12 cellular contexts compared by ENCODE assay signal in the genomic region with DNA sequence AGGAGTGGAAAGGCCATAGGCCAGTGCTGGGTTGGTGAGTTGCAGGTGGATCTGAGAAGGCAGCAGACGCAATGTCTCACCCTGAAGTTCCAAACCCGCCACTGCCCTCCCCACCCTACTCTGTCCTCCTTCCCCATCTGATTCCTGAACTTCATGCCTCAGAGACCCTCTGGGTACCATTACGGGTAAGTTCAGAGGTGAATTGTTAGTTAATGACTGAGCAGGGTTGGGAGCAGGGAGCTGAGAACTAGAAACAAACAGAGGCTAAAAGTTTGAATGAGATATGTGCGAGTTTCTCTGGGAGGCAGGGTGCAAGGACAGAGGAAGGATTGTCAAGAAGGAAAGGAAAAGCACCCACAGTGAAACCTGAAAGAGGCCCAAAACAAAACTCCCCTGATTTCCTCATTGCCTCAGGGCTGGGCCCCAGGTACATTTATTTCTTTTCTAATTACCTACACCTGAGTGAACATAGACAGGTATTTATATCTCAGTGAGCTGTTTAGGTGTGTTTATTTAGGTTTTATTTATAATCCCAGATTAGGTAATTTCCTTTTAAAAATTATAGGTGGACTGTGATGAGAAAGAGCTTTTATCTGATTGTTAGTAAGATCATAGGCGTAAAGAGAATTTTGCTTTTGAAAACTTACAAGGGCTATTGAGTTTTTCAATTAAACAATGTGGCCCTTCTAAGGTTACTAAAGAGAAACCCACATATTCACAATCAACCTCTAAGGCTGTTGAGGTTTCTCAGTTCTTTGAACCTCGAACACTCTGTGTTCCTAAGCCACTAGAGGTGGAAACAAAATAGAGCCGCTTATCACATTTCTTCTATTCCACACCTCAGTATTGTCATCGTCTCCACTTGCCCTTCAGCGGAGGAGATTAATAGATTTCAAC.
DNase-seq lines count a peak whose midpoint lies in the region; ATAC-seq, FAIRE-seq and TF ChIP-seq lines count a peak whose summit lies in the region.
"Had no signal": no experiment of that assay in that cellular context is flagged by ENCODE, and none has a peak within 500 bp of the region (broad histone marks: within the 10 kb centered on the region; RNA-seq: fewer than 3 reads in every experiment).

No MANE protein-coding gene starts in this region.

- no peak for TF ChIP-seq EP300 in upper lobe of left lung (IDR thresholded peaks at IDR 0.05)

- DNase-seq in left ventricle myocardium inferior (no peak), cardiac septum (ENCODE audit: low spot score) (no peak), left kidney (ENCODE audit: low read depth, low spot score) (peak; percentile 53), upper lobe of left lung (no peak), NCI-H526 treated with DMSO at 0.1 percent for 48 hours (lab: John Stamatoyannopoulos, UW) (no peak), GM12891 (ENCODE audit: insufficient read length, low spot score) (no peak)
- DNase-seq: COR-L47, KG1, NCI-H2171 had no signal

- WGBS in upper lobe of left lung, 2 donors: 62 to 71% methylated on average over 9 of the region's 9 CpGs

- H3K9me3 ChIP-seq in left ventricle myocardium inferior (replicated peaks) (no peaks in the 10 kb centered on the region), upper lobe of left lung (no peaks in the 10 kb centered on the region)
- H3K9me3 ChIP-seq: stomach had no signal

- H3K4me1 ChIP-seq in left ventricle myocardium inferior: peaks cover 62% of the 10 kb centered on the region
- H3K4me1 ChIP-seq in upper lobe of left lung: peaks cover 4 to 8% (median 6%) of the 10 kb centered on the region in 4 donors

- TF ChIP-seq POLR2A in upper lobe of left lung (IDR thresholded peaks at IDR 0.05) (no peak), GM12891 (IDR thresholded peaks at IDR 0.05; ENCODE audit: low read depth, low read length) (no peak)

- FAIRE-seq in GM12891 (lab: Jason Lieb, UNC): no peak

- H3K36me3 ChIP-seq in left ventricle myocardium inferior: no peaks in the 10 kb centered on the region
- no peaks in the 10 kb centered on the region for H3K36me3 ChIP-seq in upper lobe of left lung
- H3K36me3 ChIP-seq: stomach had no signal

- TF ChIP-seq CTCF in left ventricle myocardium inferior (IDR thresholded peaks at IDR 0.05; ENCODE audit: borderline replicate concordance): no peak
- no peak for TF ChIP-seq CTCF in VCaP (conservative IDR thresholded peaks at IDR 0.05)
- TF ChIP-seq CTCF in upper lobe of left lung (IDR thresholded peaks at IDR 0.05): no peak

- peak overlapping the region; percentile 51 for H3K27ac ChIP-seq in left ventricle myocardium inferior (replicated peaks)
- peak overlapping the region; percentile 83; the same call in 1 of the 2 replicates for H3K27ac ChIP-seq in VCaP
- peak overlapping the region; percentile 44 to 74 (median 56) for H3K27ac ChIP-seq in upper lobe of left lung

- H3K27me3 ChIP-seq in left ventricle myocardium inferior (ENCODE audit: low read depth) (no peaks in the 10 kb centered on the region), upper lobe of left lung (no peaks in the 10 kb centered on the region)
- H3K27me3 ChIP-seq: stomach had no signal

- no peak for ATAC-seq in upper lobe of left lung (ENCODE audit: low FRiP score in 2 of 2)
- ATAC-seq in HG02798 (IDR thresholded peaks at IDR 0.05; ENCODE audit: poor library complexity, unreplicated experiment): no peak

- intact Hi-C loops in left ventricle myocardium inferior (cut with micrococcal nuclease): no loop called here
- intact Hi-C loops in cardiac septum (cut with DNase I): no loop called here

- H3K4me3 ChIP-seq in left ventricle myocardium inferior (no peak overlapping the region), upper lobe of left lung (no peak overlapping the region)
- H3K4me3 ChIP-seq: stomach had no signal

TF ChIP-seq in GM12891, 5 proteins besides CTCF, POLR2A, EP300 and RAD21:
- no peak for TF ChIP-seq SPI1 (IDR thresholded peaks at IDR 0.05; ENCODE audit: low read depth, low read length)
- no peak for TF ChIP-seq TAF1 (IDR thresholded peaks at IDR 0.05; ENCODE audit: low read depth, low read length)
- no peak for TF ChIP-seq POU2F2 (IDR thresholded peaks at IDR 0.05; ENCODE audit: low read depth, low read length)
- TF ChIP-seq POLR2AphosphoS5 (IDR thresholded peaks at IDR 0.05; ENCODE audit: low read depth, low read length): no peak
- no peak for TF ChIP-seq PAX5 (IDR thresholded peaks at IDR 0.05; ENCODE audit: insufficient read depth, low read length, severe bottlenecking)
